In the genomic region with DNA sequence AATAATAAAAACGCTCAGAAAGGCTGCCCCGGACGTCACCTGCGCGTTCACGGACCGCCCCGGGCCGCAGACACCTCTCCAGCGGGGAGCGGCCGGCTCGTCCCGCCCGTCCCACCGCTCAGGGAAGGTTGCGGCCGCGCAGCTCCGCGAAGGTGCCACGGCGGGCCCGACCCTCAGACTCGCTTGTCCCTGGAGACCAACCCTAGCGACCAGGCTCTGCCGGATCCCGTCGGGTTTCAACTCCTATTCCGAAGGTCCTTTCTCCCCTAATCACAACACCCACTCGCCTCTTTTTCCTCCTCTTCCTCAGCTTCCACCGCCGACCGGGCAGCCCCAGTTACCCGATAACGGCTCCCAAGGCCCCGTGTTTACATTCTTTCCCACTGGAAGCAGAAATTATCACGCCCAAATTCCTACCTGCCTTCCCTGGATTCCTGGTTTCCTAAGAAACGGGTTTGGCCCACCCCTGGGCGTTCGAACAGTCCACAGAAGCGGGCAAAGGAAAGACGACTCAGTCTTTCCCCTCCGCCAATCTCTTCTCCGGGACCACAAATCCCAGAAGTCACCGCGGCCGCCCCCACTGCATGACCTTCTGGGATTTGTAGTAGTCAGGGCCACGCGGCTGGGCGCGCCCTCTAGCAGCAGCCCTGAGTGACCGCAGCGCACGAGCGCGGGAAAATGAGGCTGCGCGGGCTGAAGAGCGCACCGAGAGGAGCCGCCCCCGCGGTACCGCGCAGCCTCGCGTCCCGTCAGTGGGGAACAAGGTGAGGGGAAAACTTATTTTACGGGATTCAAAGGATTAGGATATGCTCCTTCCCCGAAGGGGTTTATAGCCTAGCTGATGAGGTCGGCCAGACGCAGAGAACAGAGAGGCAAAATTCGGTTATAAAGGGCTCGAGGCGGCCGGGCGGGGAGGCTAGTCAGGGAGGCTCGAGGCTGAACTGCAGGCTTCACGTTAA, we compare ENCODE assay signal across 8 cellular contexts.
DNase-seq lines count a peak whose midpoint lies in the region; ATAC-seq and TF ChIP-seq lines count a peak whose summit lies in the region.

A gene with protein sequence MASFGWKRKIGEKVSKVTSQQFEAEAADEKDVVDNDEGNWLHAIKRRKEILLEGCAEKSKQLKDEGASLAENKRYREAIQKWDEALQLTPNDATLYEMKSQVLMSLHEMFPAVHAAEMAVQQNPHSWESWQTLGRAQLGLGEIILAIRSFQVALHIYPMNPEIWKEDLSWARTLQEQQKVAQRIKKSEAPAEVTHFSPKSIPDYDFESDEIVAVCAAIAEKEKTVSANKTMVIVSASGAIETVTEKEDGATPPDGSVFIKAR (minus strand): TSS at position 555 of the 959 bp plus-strand sequence. CDS start 8,943 bp downstream, outside the sequence.

- H3K9ac ChIP-seq in mucosa of rectum (ENCODE audit: low read depth in 1 of 2, low read length in 2 of 2), result peak within 1 kb of the TSS; percentile 86 to 92

- H3K4me3 ChIP-seq in mucosa of rectum (ENCODE audit: low read length in 2 of 2), result peak within 1 kb of the TSS; percentile 75 to 96

- H3K27ac ChIP-seq in mucosa of rectum (ENCODE audit: low read depth in 2 of 2, low read length in 2 of 2), result peak within 1 kb of the TSS; percentile 84 to 93

- peak; percentile 24; the same call in 1 of the 2 replicates for TF ChIP-seq RAD21 in Ishikawa (IDR thresholded peaks at IDR 0.05; ENCODE audit: low read depth)

- TF ChIP-seq POLR2A in erythroblast (IDR thresholded peaks at IDR 0.05; ENCODE audit: low read length), result peak; percentile 32

- peaks cover 0 to 6% of the 10 kb centered on the region in 2 donors for H3K36me3 ChIP-seq in mucosa of rectum (ENCODE audit: control insufficient read depth in 2 of 2, insufficient read depth in 2 of 2, low read length in 2 of 2)

- peaks cover 0 to 11% of the 10 kb centered on the region in 2 donors for H3K4me1 ChIP-seq in mucosa of rectum (ENCODE audit: control insufficient read depth in 2 of 2, insufficient read depth in 2 of 2, low read length in 2 of 2)

- peak; percentile 87 for ATAC-seq in GM21576 (IDR thresholded peaks at IDR 0.05; ENCODE audit: unreplicated experiment)

- no peaks in the 10 kb centered on the region for H3K9me3 ChIP-seq in mucosa of rectum (ENCODE audit: control insufficient read depth in 2 of 2, low read length in 2 of 2)

- DNase-seq in DMS53 (lab: John Stamatoyannopoulos, UW), result peak; percentile 96
- peak; percentile 48 for DNase-seq in OCI-M2 (lab: John Stamatoyannopoulos, UW; ENCODE audit: unreplicated experiment)
- DNase-seq in activated T-cell treated with anti-CD3 and anti-CD28 coated beads for 48 hours (ENCODE audit: low read depth), result peak; percentile 93
- DNase-seq in erythroblast (lab: John Stamatoyannopoulos, UW), result peak; percentile 96
- DNase-seq in stimulated activated CD8-positive, alpha-beta memory T cell treated with anti-CD3 and anti-CD28 coated beads, Interleukin-4, amount 100 ng/mL, for 48 hours, result peak; percentile 96

- no peak for TF ChIP-seq EP300 in Ishikawa (IDR thresholded peaks at IDR 0.05; ENCODE audit: borderline replicate concordance)

- no peaks in the 10 kb centered on the region for H3K27me3 ChIP-seq in mucosa of rectum (ENCODE audit: control insufficient read depth in 2 of 2, insufficient read depth in 2 of 2, low read length in 2 of 2)

TF ChIP-seq in Ishikawa, 13 proteins besides CTCF, POLR2A, EP300 and RAD21:
- peak; percentile 75 for TF ChIP-seq YY1 (IDR thresholded peaks at IDR 0.05; ENCODE audit: low read depth)
- TF ChIP-seq TAF1 (IDR thresholded peaks at IDR 0.05; ENCODE audit: low read depth), result no peak
- no peak; the same call in 1 of the 2 replicates for TF ChIP-seq NFIC (IDR thresholded peaks at IDR 0.05)
- peak; percentile 74 for TF ChIP-seq TEAD4 (IDR thresholded peaks at IDR 0.05)
- TF ChIP-seq, protein P1, sequence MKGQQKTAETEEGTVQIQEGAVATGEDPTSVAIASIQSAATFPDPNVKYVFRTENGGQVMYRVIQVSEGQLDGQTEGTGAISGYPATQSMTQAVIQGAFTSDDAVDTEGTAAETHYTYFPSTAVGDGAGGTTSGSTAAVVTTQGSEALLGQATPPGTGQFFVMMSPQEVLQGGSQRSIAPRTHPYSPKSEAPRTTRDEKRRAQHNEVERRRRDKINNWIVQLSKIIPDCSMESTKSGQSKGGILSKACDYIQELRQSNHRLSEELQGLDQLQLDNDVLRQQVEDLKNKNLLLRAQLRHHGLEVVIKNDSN (IDR thresholded peaks at IDR 0.05), result peak; percentile 65
- TF ChIP-seq CREB1 (IDR thresholded peaks at IDR 0.05; ENCODE audit: low read depth), result no peak; the same call in 1 of the 2 replicates
- TF ChIP-seq, protein P2, sequence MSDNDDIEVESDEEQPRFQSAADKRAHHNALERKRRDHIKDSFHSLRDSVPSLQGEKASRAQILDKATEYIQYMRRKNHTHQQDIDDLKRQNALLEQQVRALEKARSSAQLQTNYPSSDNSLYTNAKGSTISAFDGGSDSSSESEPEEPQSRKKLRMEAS (IDR thresholded peaks at IDR 0.05), result peak; percentile 98
- TF ChIP-seq EGR1 (IDR thresholded peaks at IDR 0.05), result peak; percentile 77
TF ChIP-seq in Ishikawa: peak in this region for 5.

Comparison
In these comparisons a context has a peak if more than half of its experiments do, and no peak if none do; other contexts are left out.
1. Peak in every context shown above with its lines: DNase-seq, ATAC-seq, H3K4me3 ChIP-seq and H3K27ac ChIP-seq.